15 cellular contexts compared by ENCODE assay signal in the genomic region with DNA sequence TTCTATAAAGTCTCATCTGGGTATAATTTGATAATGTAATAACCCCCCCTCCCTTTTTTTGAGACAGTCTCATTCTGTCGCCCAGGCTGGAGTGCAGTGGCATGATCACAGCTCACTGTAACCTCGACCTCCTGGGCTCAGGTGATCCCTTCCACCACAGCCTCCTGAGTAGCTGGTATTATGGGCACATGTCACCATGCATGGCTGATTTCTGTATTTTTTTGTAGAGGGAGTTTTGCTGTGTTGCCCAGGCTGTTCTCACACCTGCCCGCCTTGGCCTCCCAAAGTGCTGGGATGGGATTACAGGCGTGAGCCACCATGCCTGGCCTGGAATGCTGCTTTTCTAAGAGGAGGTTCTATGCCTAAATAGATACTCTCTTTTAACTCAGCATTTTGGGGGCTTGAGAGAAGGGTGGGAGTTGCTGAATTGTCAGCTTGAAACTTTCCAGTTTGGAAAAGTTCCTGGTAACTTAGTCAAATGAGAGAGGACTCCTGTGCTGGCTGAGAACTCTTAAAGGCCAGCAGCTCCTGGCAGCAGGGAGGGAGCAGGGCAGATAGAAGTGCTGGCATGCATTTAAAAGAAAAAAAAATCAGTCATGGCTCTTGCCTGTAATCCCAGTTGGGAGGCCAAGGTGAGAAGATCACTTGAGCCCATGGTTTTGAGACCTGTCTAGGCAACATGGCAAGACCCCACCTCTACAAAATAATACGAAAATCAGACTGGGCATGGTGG. TPM values are rescaled to one million over a fixed set of nuclear protein-coding genes. Genes with fewer than 3 reads are reported as not detected.
A peak's percentile ranks its signal among the peaks of the same experiment; 100 is the strongest.
DNase-seq lines count a peak whose midpoint lies in the region; ATAC-seq and TF ChIP-seq lines count a peak whose summit lies in the region.
"Had no signal": no experiment of that assay in that cellular context is flagged by ENCODE, and none has a peak within 500 bp of the region (broad histone marks: within the 10 kb centered on the region; RNA-seq: fewer than 3 reads in every experiment).

No MANE protein-coding gene starts in this region.

- TF ChIP-seq CTCF in activated B cell treated with CpG ODN at 0.5 μM for 24 hours (IDR thresholded peaks at IDR 0.05), result no peak
- TF ChIP-seq CTCF in thoracic aorta (IDR thresholded peaks at IDR 0.05), result no peak

- ATAC-seq in activated naive CD8-positive, alpha-beta T cell treated with anti-CD3 and anti-CD28 coated beads, Interleukin-2, amount 50 U/mL, for 24 hours, result no peak
- ATAC-seq in activated B cell treated with CpG ODN at 0.5 μM for 24 hours (ENCODE audit: low read depth) (peak; percentile 64), thoracic aorta (ENCODE audit: insufficient number of reproducible peaks, low FRiP score, low read depth) (no peak), esophagus mucosa (no peak), GM21619 (IDR thresholded peaks at IDR 0.05; ENCODE audit: unreplicated experiment) (no peak)
- ATAC-seq: activated T-cell treated with anti-CD3 and anti-CD28 coated beads, Interleukin-2, amount 50 U/mL, for 72 hours had no signal

- H3K4me3 Mint-ChIP-seq in activated naive CD8-positive, alpha-beta T cell treated with anti-CD3 and anti-CD28 coated beads, Interleukin-2, amount 50 U/mL, for 24 hours, result no peak overlapping the region
- no peak overlapping the region for H3K4me3 Mint-ChIP-seq in activated naive CD8-positive, alpha-beta T cell treated with anti-CD3 and anti-CD28 coated beads for 36 hours
- H3K4me3 Mint-ChIP-seq in activated B cell treated with CpG ODN at 0.5 μM for 24 hours, result peak overlapping the region; percentile 8
- H3K4me3 Mint-ChIP-seq: activated T-cell treated with anti-CD3 and anti-CD28 coated beads, Interleukin-2, amount 50 U/mL, for 72 hours had no signal

- H3K27me3 Mint-ChIP-seq in activated naive CD8-positive, alpha-beta T cell treated with anti-CD3 and anti-CD28 coated beads, Interleukin-2, amount 50 U/mL, for 24 hours, result no peaks in the 10 kb centered on the region
- no peaks in the 10 kb centered on the region for H3K27me3 Mint-ChIP-seq in activated naive CD8-positive, alpha-beta T cell treated with anti-CD3 and anti-CD28 coated beads for 36 hours
- no peaks in the 10 kb centered on the region for H3K27me3 Mint-ChIP-seq in activated B cell treated with CpG ODN at 0.5 μM for 24 hours

- CTCF ChIA-PET in activated B cell treated with CpG ODN at 0.5 μM for 24 hours (lab: Charles Lee), result interaction anchor here (1.0 to 1.5 kb wide), 5 partner anchors 10 to 403 kb away, joined by 3 to 5 read pairs (median 4); no protein-coding TSS in a partner anchor

- H3K9me3 ChIP-seq in thoracic aorta, result no peaks in the 10 kb centered on the region

- peaks cover 2% of the 10 kb centered on the region for H3K36me3 ChIP-seq in thoracic aorta

- H3K4me1 ChIP-seq in thoracic aorta (ENCODE audit: control insufficient read depth in 1 of 2, low read depth in 2 of 2), result peaks cover 33 to 45% of the 10 kb centered on the region in 2 donors

- no peak for DNase-seq in activated naive CD8-positive, alpha-beta T cell treated with anti-CD3 and anti-CD28 coated beads, Interleukin-2, amount 50 U/mL, for 24 hours
- DNase-seq in activated naive CD8-positive, alpha-beta T cell treated with anti-CD3 and anti-CD28 coated beads for 36 hours, result no peak
- DNase-seq in activated B cell treated with CpG ODN at 0.5 μM for 24 hours (no peak), kidney tubule cell (ENCODE audit: low spot score) (peak; percentile 68), thoracic aorta (ENCODE audit: low spot score) (no peak), T-helper 1 cell (no peak)
- DNase-seq: activated T-cell treated with anti-CD3 and anti-CD28 coated beads, Interleukin-2, amount 50 U/mL, for 72 hours; brain microvascular endothelial cell; KG1; mammary epithelial cell; NCI-H82; SIG-M5; stimulated activated CD4-positive, alpha-beta T cell treated with anti-CD3 and anti-CD28 coated beads, Interleukin-2, amount 100 ng/mL, for 24 hours had no signal

- peaks cover 51% of the 10 kb centered on the region for H3K4me1 Mint-ChIP-seq in activated naive CD8-positive, alpha-beta T cell treated with anti-CD3 and anti-CD28 coated beads, Interleukin-2, amount 50 U/mL, for 24 hours
- peaks cover 36% of the 10 kb centered on the region for H3K4me1 Mint-ChIP-seq in activated naive CD8-positive, alpha-beta T cell treated with anti-CD3 and anti-CD28 coated beads for 36 hours
- H3K4me1 Mint-ChIP-seq in activated B cell treated with CpG ODN at 0.5 μM for 24 hours, result peaks cover 53% of the 10 kb centered on the region

- H3K36me3 Mint-ChIP-seq in activated naive CD8-positive, alpha-beta T cell treated with anti-CD3 and anti-CD28 coated beads, Interleukin-2, amount 50 U/mL, for 24 hours (ENCODE audit: low read depth), result peaks cover 41% of the 10 kb centered on the region
- H3K36me3 Mint-ChIP-seq in activated naive CD8-positive, alpha-beta T cell treated with anti-CD3 and anti-CD28 coated beads for 36 hours, result peaks cover 34% of the 10 kb centered on the region
- peaks cover 11% of the 10 kb centered on the region for H3K36me3 Mint-ChIP-seq in activated B cell treated with CpG ODN at 0.5 μM for 24 hours (ENCODE audit: low read depth)

- H3K27ac Mint-ChIP-seq in activated naive CD8-positive, alpha-beta T cell treated with anti-CD3 and anti-CD28 coated beads, Interleukin-2, amount 50 U/mL, for 24 hours, result peak overlapping the region; percentile 59
- no peak overlapping the region for H3K27ac Mint-ChIP-seq in activated naive CD8-positive, alpha-beta T cell treated with anti-CD3 and anti-CD28 coated beads for 36 hours
- H3K27ac Mint-ChIP-seq in activated B cell treated with CpG ODN at 0.5 μM for 24 hours, result peak overlapping the region; percentile 51
- H3K27ac Mint-ChIP-seq: activated T-cell treated with anti-CD3 and anti-CD28 coated beads, Interleukin-2, amount 50 U/mL, for 72 hours had no signal

- peak overlapping the region; percentile 2 for H3K4me3 ChIP-seq in thoracic aorta

- H3K27me3 ChIP-seq in thoracic aorta (replicated peaks; ENCODE audit: insufficient read depth), result no peaks in the 10 kb centered on the region
- H3K27me3 ChIP-seq: brain microvascular endothelial cell had no signal

- intact Hi-C loops in activated B cell treated with CpG ODN at 0.5 μM for 24 hours (cut with micrococcal nuclease), result no loop called here

- POLR2A ChIA-PET in activated B cell treated with CpG ODN at 0.5 μM for 24 hours (lab: Charles Lee), result interaction anchor here (0.7 to 1.1 kb wide), 2 partner anchors 26 to 294 kb away, joined by 3 to 4 read pairs; no protein-coding TSS in a partner anchor

- no peak overlapping the region for H3K27ac ChIP-seq in thoracic aorta
- H3K27ac ChIP-seq: brain microvascular endothelial cell had no signal

- no peaks in the 10 kb centered on the region for H3K9me3 Mint-ChIP-seq in activated naive CD8-positive, alpha-beta T cell treated with anti-CD3 and anti-CD28 coated beads, Interleukin-2, amount 50 U/mL, for 24 hours
- H3K9me3 Mint-ChIP-seq in activated naive CD8-positive, alpha-beta T cell treated with anti-CD3 and anti-CD28 coated beads for 36 hours, result no peaks in the 10 kb centered on the region
- no peaks in the 10 kb centered on the region for H3K9me3 Mint-ChIP-seq in activated B cell treated with CpG ODN at 0.5 μM for 24 hours

RNA-seq across cellular contexts. Expression of gene NUDT4, which starts 13.0 kb away (rescaled TPM):
- total RNA-seq in activated naive CD8-positive, alpha-beta T cell treated with anti-CD3 and anti-CD28 coated beads for 36 hours, result 10 to 100 TPM; 77.2 to 85.5 TPM
- total RNA-seq in activated B cell treated with CpG ODN at 0.5 μM for 24 hours (47.3 and 48.8 TPM in 2 replicates), thoracic aorta (100 to 1,000 TPM in 1 of 2 donors, 10 to 100 TPM in 1; 91.1 to 178 TPM), esophagus mucosa (21.6 TPM)

RNA-seq across cellular contexts. Expression of gene UBE2N, which starts 51.0 kb away (rescaled TPM):
- total RNA-seq in activated naive CD8-positive, alpha-beta T cell treated with anti-CD3 and anti-CD28 coated beads for 36 hours, result 100 to 1,000 TPM; 228 to 235 TPM
- total RNA-seq in activated B cell treated with CpG ODN at 0.5 μM for 24 hours (152 and 163 TPM in 2 replicates), thoracic aorta (10 to 100 TPM; 32.9 to 37.2 TPM), esophagus mucosa (89.2 TPM)
